Comparison of ENCODE assay signal across 25 cellular contexts in the genomic region with DNA sequence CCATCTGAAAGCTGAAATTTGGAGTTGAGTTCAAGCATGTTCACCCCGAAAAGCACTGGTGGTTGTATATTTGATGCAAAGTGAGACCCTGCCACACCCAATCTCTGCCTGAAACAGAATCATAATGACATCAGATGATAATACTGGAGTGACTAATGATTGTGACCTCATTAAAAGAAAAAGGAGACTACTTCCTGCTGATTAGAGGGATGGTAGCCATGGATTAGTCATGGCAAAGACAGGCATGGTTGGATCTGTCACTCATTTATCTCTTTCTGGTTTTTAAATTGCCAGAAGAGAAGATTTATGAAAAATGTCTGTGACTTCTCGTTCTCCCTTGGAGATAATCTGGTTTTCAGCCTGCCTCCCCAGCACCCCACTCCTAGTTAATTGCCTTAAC.
DNase-seq lines count a peak whose midpoint lies in the region; ATAC-seq, FAIRE-seq and TF ChIP-seq lines count a peak whose summit lies in the region.
"Had no signal": no experiment of that assay in that cellular context is flagged by ENCODE, and none has a peak within 500 bp of the region (broad histone marks: within the 10 kb centered on the region; RNA-seq: fewer than 3 reads in every experiment).

No MANE protein-coding gene starts in this region.

- whole genome bisulfite sequencing in body of pancreas, 2 donors = 71 to 90% methylated on average over 2 of the region's 2 CpGs

- H3K27ac ChIP-seq in body of pancreas = no peak overlapping the region
- H3K27ac ChIP-seq: cardiac muscle cell, coronary artery, esophagus squamous epithelium, neural progenitor cell, SJCRH30, thyroid gland had no signal

- ATAC-seq in HG02981 (IDR thresholded peaks at IDR 0.05; ENCODE audit: unreplicated experiment) (no peak), body of pancreas (no peak)
- ATAC-seq: stimulated activated naive CD8-positive, alpha-beta T cell treated with anti-CD3 and anti-CD28 coated beads, Interleukin-15, amount 100 ng/mL, for 72 hours; T-helper 17 cell had no signal

- no peak for TF ChIP-seq CTCF in bronchial epithelial cell (IDR thresholded peaks at IDR 0.05; ENCODE audit: insufficient read depth, low read length, severe bottlenecking)
- no peak for TF ChIP-seq CTCF in body of pancreas (IDR thresholded peaks at IDR 0.05)
- TF ChIP-seq CTCF in GM13976 (IDR thresholded peaks at IDR 0.05; ENCODE audit: borderline replicate concordance, control extremely low read depth, extremely low read depth, insufficient read depth, missing control alignments) = no peak

- intact Hi-C loops in body of pancreas (cut with DNase I) = no loop called here

- no peak for FAIRE-seq in bronchial epithelial cell (lab: Jason Lieb, UNC)

- H3K4me3 ChIP-seq in bronchial epithelial cell (ENCODE audit: low read depth, low read length) (no peak overlapping the region), body of pancreas (no peak overlapping the region)
- H3K4me3 ChIP-seq: cardiac muscle cell, coronary artery, esophagus squamous epithelium, neural progenitor cell, SJCRH30, thyroid gland had no signal

- peaks cover 5% of the 10 kb centered on the region for H3K4me1 ChIP-seq in body of pancreas
- H3K4me1 ChIP-seq: esophagus squamous epithelium, thyroid gland had no signal

- H3K27me3 ChIP-seq in bronchial epithelial cell (ENCODE audit: control insufficient read depth, insufficient read depth, low read length) (peaks cover 2% of the 10 kb centered on the region), body of pancreas (no peaks in the 10 kb centered on the region)
- H3K27me3 ChIP-seq: cardiac muscle cell, esophagus squamous epithelium, neural progenitor cell, SJCRH30, thyroid gland had no signal

- H3K9me3 ChIP-seq in body of pancreas = no peaks in the 10 kb centered on the region
- H3K9me3 ChIP-seq: esophagus squamous epithelium, SJCRH30, thyroid gland had no signal

- no peak for TF ChIP-seq POLR2A in body of pancreas (IDR thresholded peaks at IDR 0.05)

- H3K36me3 ChIP-seq in bronchial epithelial cell (ENCODE audit: control insufficient read depth, insufficient read depth, low read length) (no peaks in the 10 kb centered on the region), body of pancreas (replicated peaks in 1 of 2; ENCODE audit: insufficient read depth in 1 of 2, low read depth in 2 of 2) (no peaks in the 10 kb centered on the region)
- H3K36me3 ChIP-seq: cardiac muscle cell, esophagus squamous epithelium, neural progenitor cell, SJCRH30, thyroid gland had no signal

- in situ Hi-C loops in GM13976 (cut with MboI; ENCODE audit: low sequenced_read_pairs, unreplicated experiment) = no loop called here

- DNase-seq in EH (ENCODE audit: low read depth) (peak; percentile 16), NCI-H82 (lab: John Stamatoyannopoulos, UW) (peak; percentile 26), bronchial epithelial cell (ENCODE audit: low read depth) (peak; percentile 33), renal cortical epithelial cell (ENCODE audit: low read depth) (peak; percentile 46), body of pancreas (no peak), GM13976 (ENCODE audit: low spot score) (no peak)
- DNase-seq: activated CD4-positive, alpha-beta T cell treated with anti-CD3 and anti-CD28 coated beads, Interleukin-2, amount 10 ng/mL, durations not matched to agents 24 days and 14 days; activated naive CD4-positive, alpha-beta T cell treated with anti-CD3 and anti-CD28 coated beads for 36 hours; amniotic stem cell; CD4-positive, alpha-beta T cell; endodermal cell; esophagus squamous epithelium; left cardiac atrium; NCI-H1105; NCI-H2029 treated with DMSO at 0.1 percent for 48 hours; NCI-H446; NK-92 treated with Interleukin-12 subunit alpha and Interleukin-12 subunit beta, amount 100 ng/mL, for 24 hours; SJCRH30; stimulated activated naive CD8-positive, alpha-beta T cell treated with anti-CD3 and anti-CD28 coated beads, Interleukin-15, amount 100 ng/mL, for 72 hours; T-helper 17 cell; thyroid gland had no signal

Comparison
In these comparisons a context has a peak if more than half of its experiments do, and no peak if none do; other contexts are left out.
1. DNase-seq: peak in EH (single experiment), NCI-H82 (single experiment), bronchial epithelial cell (single experiment) and renal cortical epithelial cell (single experiment); none in body of pancreas (0 of 4) and GM13976 (single experiment).